In genomic region chr9:22683393-22684075, GRCh38 we compare ENCODE assay signal across 11 cellular contexts.
DNase-seq lines count a peak whose midpoint lies in the region; ATAC-seq and TF ChIP-seq lines count a peak whose summit lies in the region.
"Had no signal": no experiment of that assay in that cellular context is flagged by ENCODE, and none has a peak within 500 bp of the region (broad histone marks: within the 10 kb centered on the region; RNA-seq: fewer than 3 reads in every experiment).

No MANE protein-coding gene starts in this region.

- CTCF ChIA-PET in IMR-90 (lab: Yijun Ruan, JAX) = no interaction called here

- no peak overlapping the region for H3K14ac ChIP-seq in IMR-90 (replicated peaks; ENCODE audit: low read depth, low read length)
- no peak overlapping the region for H3K14ac ChIP-seq in neuronal stem cell (ENCODE audit: low read length)

- no peak overlapping the region for H2AFZ ChIP-seq in IMR-90 (replicated peaks; ENCODE audit: low read length, poor library complexity)
- no peak overlapping the region for H2AFZ ChIP-seq in neuronal stem cell (ENCODE audit: low read length)

- intact Hi-C loops in IMR-90 (cut with micrococcal nuclease) = no loop called here

- no peaks in the 10 kb centered on the region for H3K9me3 ChIP-seq in IMR-90 (ENCODE audit: control insufficient read depth, insufficient read depth, low read length)
- H3K9me3 ChIP-seq in neuronal stem cell (replicated peaks in 1 of 2; ENCODE audit: control insufficient read depth in 2 of 2, insufficient read depth in 1 of 2, low read depth in 1 of 2, low read length in 2 of 2) = no peaks in the 10 kb centered on the region

- H2BK120ac ChIP-seq in IMR-90 (ENCODE audit: low read depth, low read length) (no peak overlapping the region), neuronal stem cell (ENCODE audit: low read depth, low read length) (no peak overlapping the region)

- no peaks in the 10 kb centered on the region for H3K9me1 ChIP-seq in IMR-90 (ENCODE audit: insufficient read depth, low read length)

- no peak overlapping the region for H2BK20ac ChIP-seq in IMR-90 (ENCODE audit: low read depth, low read length)

- H4K20me1 ChIP-seq in IMR-90 (ENCODE audit: insufficient read depth, low read length) = no peaks in the 10 kb centered on the region

- peak; percentile 54 for ATAC-seq in IMR-90 (ENCODE audit: low read depth)
- ATAC-seq in HG03460 (IDR thresholded peaks at IDR 0.05; ENCODE audit: unreplicated experiment) = no peak
- no peak for ATAC-seq in HG03521 (IDR thresholded peaks at IDR 0.05; ENCODE audit: unreplicated experiment)
- ATAC-seq in HG03139 (IDR thresholded peaks at IDR 0.05; ENCODE audit: unreplicated experiment) = no peak

- DNase-seq in COR-L47 (lab: John Stamatoyannopoulos, UW) = peak; percentile 83
- DNase-seq in IMR-90 = peak; percentile 88
- DNase-seq in SKM-1 treated with dmso at 0.1 percent for 144 hours (lab: John Stamatoyannopoulos, UW; ENCODE audit: unreplicated experiment) = peak; percentile 44
- peak; percentile 80 for DNase-seq in kidney tubule cell (ENCODE audit: low spot score)
- DNase-seq in neuronal stem cell (ENCODE audit: low spot score) = no peak
- DNase-seq: activated CD4-positive, alpha-beta T cell treated with anti-CD3 and anti-CD28 coated beads, Interleukin-2, amount 10 ng/mL, durations not matched to agents 7 days and 5 days; central memory CD4-positive, alpha-beta T cell had no signal

- H3K27me3 ChIP-seq in IMR-90 (ENCODE audit: control insufficient read depth, insufficient read depth, low read length) (no peaks in the 10 kb centered on the region), neuronal stem cell (ENCODE audit: control insufficient read depth in 3 of 3, insufficient read depth in 3 of 3, low read depth in 1 of 3, low read length in 3 of 3) (no peaks in the 10 kb centered on the region)

- no peaks in the 10 kb centered on the region for H3K36me3 ChIP-seq in IMR-90 (ENCODE audit: control insufficient read depth, insufficient read depth, low read length)
- H3K36me3 ChIP-seq in neuronal stem cell (replicated peaks in 1 of 2; ENCODE audit: control insufficient read depth in 2 of 2, insufficient read depth in 2 of 2, low read length in 2 of 2) = no peaks in the 10 kb centered on the region

- dilution Hi-C loops in IMR-90 (cut with HindIII; ENCODE audit: low sequenced_read_pairs, unreplicated experiment) = no loop called here

- H3K18ac ChIP-seq in IMR-90 (ENCODE audit: low read depth, low read length) = peak overlapping the region; percentile 41; the same call in 1 of the 2 replicates
- H3K18ac ChIP-seq in neuronal stem cell (ENCODE audit: low read length) = no peak overlapping the region

- no peak for TF ChIP-seq CTCF in IMR-90 (conservative IDR thresholded peaks at IDR 0.05; ENCODE audit: low read depth, low read length)

- H2AK5ac ChIP-seq in IMR-90 (ENCODE audit: low read depth, low read length) = no peak overlapping the region
- H2AK5ac ChIP-seq in neuronal stem cell (ENCODE audit: low read depth, low read length) = no peak overlapping the region

- in situ Hi-C loops in IMR-90 (cut with MboI; ENCODE audit: low sequenced_read_pairs) = no loop called here

- H3K9ac ChIP-seq in IMR-90 (ENCODE audit: low read depth, low read length) (no peak overlapping the region), neuronal stem cell (ENCODE audit: low read depth, low read length, poor library complexity) (no peak overlapping the region)

- H3K27ac ChIP-seq in IMR-90 (ENCODE audit: insufficient read depth, low read length) = no peak overlapping the region
- H3K27ac ChIP-seq in neuronal stem cell (replicated peaks; ENCODE audit: low read length) = no peak overlapping the region
- H3K27ac ChIP-seq: HL-60 had no signal

- no peak overlapping the region for H2BK12ac ChIP-seq in neuronal stem cell (ENCODE audit: low read length)

- H4K5ac ChIP-seq in IMR-90 (ENCODE audit: low read depth, low read length) = no peak overlapping the region; the same call in 1 of the 2 replicates

- H3K23ac ChIP-seq in IMR-90 (ENCODE audit: low read depth, low read length) = no peak overlapping the region
- no peak overlapping the region for H3K23ac ChIP-seq in neuronal stem cell (ENCODE audit: low read depth, low read length, poor library complexity)

- no peak overlapping the region for H2BK15ac ChIP-seq in IMR-90 (ENCODE audit: low read depth, low read length)
- H2BK15ac ChIP-seq in neuronal stem cell (ENCODE audit: low read length) = no peak overlapping the region

- H3K4me2 ChIP-seq in IMR-90 (ENCODE audit: low read depth, low read length) (peak overlapping the region; percentile 83), neuronal stem cell (ENCODE audit: insufficient read depth, low read length, poor library complexity, severe bottlenecking) (no peak overlapping the region)

- POLR2A ChIA-PET in IMR-90 (lab: Charles Lee; ENCODE audit: unreplicated experiment) = no interaction called here

- H4K91ac ChIP-seq in IMR-90 (ENCODE audit: insufficient read depth, low read depth, low read length) (no peak overlapping the region), neuronal stem cell (ENCODE audit: low read depth, low read length, poor library complexity) (no peak overlapping the region)

- H3K4me3 ChIP-seq in IMR-90 (ENCODE audit: insufficient read depth, low read depth, low read length) = no peak overlapping the region
- H3K4me3 ChIP-seq in neuronal stem cell (ENCODE audit: low read length in 2 of 2) = no peak overlapping the region

- H3K4me1 ChIP-seq in IMR-90 (ENCODE audit: control insufficient read depth, insufficient read depth, low read length) = peaks cover 2% of the 10 kb centered on the region; the same call in 1 of the 2 replicates
- H3K4me1 ChIP-seq in neuronal stem cell (ENCODE audit: control insufficient read depth in 2 of 2, insufficient read depth in 1 of 2, low read depth in 1 of 2, low read length in 2 of 2) = no peaks in the 10 kb centered on the region

- H3K56ac ChIP-seq in IMR-90 (ENCODE audit: extremely low read depth, insufficient read depth, low read length) = no peak overlapping the region

- peak overlapping the region; percentile 72 for H2BK5ac ChIP-seq in IMR-90 (ENCODE audit: low read depth, low read length, poor library complexity, severe bottlenecking)
- H2BK5ac ChIP-seq in neuronal stem cell (ENCODE audit: low read length) = no peak overlapping the region

- H4K8ac ChIP-seq in IMR-90 (ENCODE audit: low read depth in 2 of 2, low read length in 2 of 2) = no peak overlapping the region
- no peak overlapping the region for H4K8ac ChIP-seq in neuronal stem cell (ENCODE audit: low read depth, low read length)

- BruUV-seq in IMR-90 (replicated peaks; lab: Mats Ljungman, UMichigan) = no TSS peak

- TF ChIP-seq POLR2A in IMR-90 (IDR thresholded peaks at IDR 0.05; ENCODE audit: low read depth, low read length) = no peak

- no peak overlapping the region for H3K4ac ChIP-seq in IMR-90 (ENCODE audit: low read depth, low read length)
- no peak overlapping the region for H3K4ac ChIP-seq in neuronal stem cell (ENCODE audit: low read length)

- TF ChIP-seq RAD21 in IMR-90 (IDR thresholded peaks at IDR 0.05; ENCODE audit: low read length) = no peak

- no peaks in the 10 kb centered on the region for H3K79me1 ChIP-seq in IMR-90 (ENCODE audit: low read depth in 1 of 2, low read length in 2 of 2)
- H3K79me1 ChIP-seq in neuronal stem cell (ENCODE audit: low read depth, low read length) = no peaks in the 10 kb centered on the region

- H2AK9ac ChIP-seq in IMR-90 (replicated peaks; ENCODE audit: low read depth, low read length, poor library complexity) = no peak overlapping the region

- WGBS in IMR-90 (ENCODE audit: extremely low coverage in 2 of 2, insufficient read length in 1 of 2), 2 experiments = 0% methylated on average over 1 of the region's 5 CpGs; no CpG with 5 or more reads in 1 of the 2 experiments
- WGBS in neuronal stem cell (ENCODE audit: extremely low coverage in 2 of 2, insufficient read length in 2 of 2, insufficient replicate concordance in 1 of 2), 2 donors = no CpG with 5 or more reads among the region's 5 CpGs

TF ChIP-seq in IMR-90, 13 proteins besides CTCF, POLR2A, EP300 and RAD21:
- TF ChIP-seq CEBPB (IDR thresholded peaks at IDR 0.05; ENCODE audit: low read depth, low read length) = peak; percentile 88
- TF ChIP-seq SMC3 (IDR thresholded peaks at IDR 0.05; ENCODE audit: low read depth, low read length) = no peak
- peak; percentile 66 for TF ChIP-seq FOS (IDR thresholded peaks at IDR 0.05; ENCODE audit: low read depth, low read length)
- peak; percentile 53; the same call in 1 of the 2 replicates for TF ChIP-seq BHLHE40 (IDR thresholded peaks at IDR 0.05; ENCODE audit: low read depth, low read length)
TF ChIP-seq in IMR-90: peak in this region for 3.
